In genomic region chr7:5517057-5517456, GRCh38 we compare ENCODE assay signal across 25 cellular contexts. TPM values are rescaled to one million over a fixed set of nuclear protein-coding genes. Genes with fewer than 3 reads are reported as not detected.
DNase-seq lines count a peak whose midpoint lies in the region; ATAC-seq, FAIRE-seq and TF ChIP-seq lines count a peak whose summit lies in the region.
"Had no signal": no experiment of that assay in that cellular context is flagged by ENCODE, and none has a peak within 500 bp of the region (broad histone marks: within the 10 kb centered on the region; RNA-seq: fewer than 3 reads in every experiment).

No MANE protein-coding gene starts in this region.

- CTCF ChIA-PET in K562 (lab: Yijun Ruan, JAX; ENCODE audit: low intra/inter-chr PET ratio), result no interaction called here

- DNase-seq in activated T-cell treated with anti-CD3 and anti-CD28 coated beads, Interleukin-2, amount 50 U/mL, for 24 hours, result no peak
- DNase-seq in activated T-cell treated with anti-CD3 and anti-CD28 coated beads, Interleukin-2, amount 50 U/mL, for 1 hour, result no peak
- DNase-seq in K562 (ENCODE audit: extremely low read depth in 1 of 4, low spot score in 3 of 4), result no peak
- peak; percentile 4 for DNase-seq in osteoblast (ENCODE audit: insufficient read length, low spot score, missing footprints)
- no peak for DNase-seq in Right ventricle myocardium superior
- DNase-seq in iPS-NIHi7 (ENCODE audit: extremely low spot score), result no peak
- DNase-seq: ACHN; AML-193; BE2C; CD4-positive, alpha-beta T cell; CD8-positive, alpha-beta memory T cell; DMS53; DMS79 treated with DMSO at 0.1 percent for 48 hours; GF-D8; H9; HFFc6 had no signal

- no peak for TF ChIP-seq CTCF in K562 (IDR thresholded peaks at IDR 0.05 in 2 of 3, conservative IDR thresholded peaks at IDR 0.05 in 1 of 3; ENCODE audit: insufficient read depth in 2 of 3, low read depth in 1 of 3, low read length in 3 of 3)
- no peak for TF ChIP-seq CTCF in osteoblast (IDR thresholded peaks at IDR 0.05; ENCODE audit: extremely low read depth, low read depth, low read length)

- BruUV-seq in K562 (replicated peaks; lab: Mats Ljungman, UMichigan), result no TSS peak

- peaks cover 18% of the 10 kb centered on the region for H3K4me1 Mint-ChIP-seq in activated T-cell treated with anti-CD3 and anti-CD28 coated beads, Interleukin-2, amount 50 U/mL, for 24 hours (ENCODE audit: low read depth)

- no peak overlapping the region for H3K9ac ChIP-seq in K562 (ENCODE audit: insufficient read depth in 1 of 2, low read depth in 2 of 2, low read length in 2 of 2)
- H3K9ac ChIP-seq: BLaER1 treated with 17β-estradiol and CSF1 and Interleukin-3, amounts not matched to agents 10 nM and 100 nM had no signal

- H3K27me3 Mint-ChIP-seq in activated T-cell treated with anti-CD3 and anti-CD28 coated beads, Interleukin-2, amount 50 U/mL, for 24 hours, result no peaks in the 10 kb centered on the region
- H3K27me3 Mint-ChIP-seq: CD4-positive, alpha-beta T cell; CD8-positive, alpha-beta memory T cell had no signal

- peaks cover 6 to 23% of the 10 kb centered on the region in 2 experiments; a peak in 3 of 5 replicates for H3K4me1 ChIP-seq in K562 (replicated peaks in 1 of 2; ENCODE audit: control insufficient read depth in 2 of 2, insufficient read depth in 2 of 2, low read length in 2 of 2)
- H3K4me1 ChIP-seq in osteoblast (ENCODE audit: insufficient read depth, low read length), result peaks cover 16% of the 10 kb centered on the region
- H3K4me1 ChIP-seq: BE2C had no signal

- H3K27ac Mint-ChIP-seq in activated T-cell treated with anti-CD3 and anti-CD28 coated beads, Interleukin-2, amount 50 U/mL, for 24 hours, result peak overlapping the region; percentile 22
- H3K27ac Mint-ChIP-seq: CD14-positive monocyte; CD4-positive, alpha-beta T cell; GM23338; H9; HFFc6 had no signal

- POLR2A ChIA-PET in K562 (lab: Yijun Ruan, JAX), result interaction anchor here (0.5 kb wide), 2 partner anchors 145 to 327 kb away, joined by 3 read pairs; partner anchors contain the start of gene WIPI2

- H4K20me1 ChIP-seq in K562 (replicated peaks; ENCODE audit: control insufficient read depth, insufficient read depth, low read length) (no peaks in the 10 kb centered on the region), osteoblast (ENCODE audit: insufficient read depth, low read length) (no peaks in the 10 kb centered on the region)

- 53% methylated on average over 4 of the region's 4 CpGs for WGBS in K562 (ENCODE audit: insufficient coverage, low coverage, missing lambda C conversion rate)

- H3K36me3 ChIP-seq in K562 (ENCODE audit: control insufficient read depth, insufficient read depth, low read length) (no peaks in the 10 kb centered on the region), osteoblast (ENCODE audit: insufficient read depth, low read length) (no peaks in the 10 kb centered on the region)
- H3K36me3 ChIP-seq: BE2C; BLaER1 treated with 17β-estradiol and CSF1 and Interleukin-3, amounts not matched to agents 10 nM and 100 nM had no signal

- H2AFZ ChIP-seq in K562 (ENCODE audit: low read depth, low read length), result no peak overlapping the region
- H2AFZ ChIP-seq in osteoblast (ENCODE audit: low read length), result no peak overlapping the region
- H2AFZ ChIP-seq: GM23338 had no signal

- no peak for TF ChIP-seq POLR2A in K562 (conservative IDR thresholded peaks at IDR 0.05)

- H3K4me2 ChIP-seq in K562 (ENCODE audit: insufficient read depth, low read length) (no peak overlapping the region), osteoblast (ENCODE audit: insufficient read depth, low read length) (no peak overlapping the region)
- H3K4me2 ChIP-seq: BLaER1 treated with 17β-estradiol and CSF1 and Interleukin-3, amounts not matched to agents 10 nM and 100 nM; GM23338 had no signal

- ATAC-seq in K562, result no peak
- ATAC-seq in Right ventricle myocardium superior (ENCODE audit: poor library complexity), result no peak
- ATAC-seq in GM21381 (IDR thresholded peaks at IDR 0.05; ENCODE audit: unreplicated experiment), result no peak
- ATAC-seq: GM23338, HCT116 had no signal

- H3K4me3 ChIP-seq in K562, result no peak overlapping the region
- H3K4me3 ChIP-seq in osteoblast (ENCODE audit: insufficient read depth, low read length), result no peak overlapping the region
- H3K4me3 ChIP-seq: BLaER1 treated with 17β-estradiol and CSF1 and Interleukin-3, amounts not matched to agents 10 nM and 100 nM; GM23338 had no signal

- no peak for FAIRE-seq in K562 (lab: Jason Lieb, UNC)
- FAIRE-seq: A204.1, GM12891, GM18507 had no signal

- H3K27ac ChIP-seq in K562 (ENCODE audit: extremely low read depth, low read depth, low read length) (no peak overlapping the region), osteoblast (ENCODE audit: low read depth, low read length) (no peak overlapping the region)
- H3K27ac ChIP-seq: 22Rv1; BLaER1 treated with 17β-estradiol and CSF1 and Interleukin-3, amounts not matched to agents 10 nM and 100 nM had no signal

- in situ Hi-C loops in K562 (cut with MboI), result no loop called here

- TF ChIP-seq RAD21 in K562 (CRISPR knock-in tag; conservative IDR thresholded peaks at IDR 0.05 in 1 of 2, IDR thresholded peaks at IDR 0.05 in 1 of 2), result no peak

- H3K9me3 ChIP-seq in K562 (replicated peaks; ENCODE audit: control insufficient read depth, insufficient read depth, low read depth, low read length) (no peaks in the 10 kb centered on the region), osteoblast (ENCODE audit: low read depth, low read length) (no peaks in the 10 kb centered on the region)
- H3K9me3 ChIP-seq: BE2C; BLaER1 treated with 17β-estradiol and CSF1 and Interleukin-3, amounts not matched to agents 10 nM and 100 nM had no signal

- H3K9me1 ChIP-seq in K562 (ENCODE audit: control insufficient read depth, insufficient read depth, low read length), result no peaks in the 10 kb centered on the region

- intact Hi-C loops in K562 (cut with micrococcal nuclease), result no loop called here
- intact Hi-C loops in Right ventricle myocardium superior (cut with DNase I), result no loop called here

- H3K79me2 ChIP-seq in K562 (ENCODE audit: control insufficient read depth, insufficient read depth, low read length) (peaks cover 16% of the 10 kb centered on the region), osteoblast (ENCODE audit: insufficient read depth, low read length) (peaks cover 15% of the 10 kb centered on the region)

- TF ChIP-seq EP300 in K562 (IDR thresholded peaks at IDR 0.05; ENCODE audit: low read length), result no peak

- no peaks in the 10 kb centered on the region for H3K9me3 Mint-ChIP-seq in activated T-cell treated with anti-CD3 and anti-CD28 coated beads, Interleukin-2, amount 50 U/mL, for 24 hours
- H3K9me3 Mint-ChIP-seq: CD14-positive monocyte; CD4-positive, alpha-beta T cell; CD8-positive, alpha-beta memory T cell had no signal

- H3K4me3 Mint-ChIP-seq in activated T-cell treated with anti-CD3 and anti-CD28 coated beads, Interleukin-2, amount 50 U/mL, for 24 hours, result no peak overlapping the region
- H3K4me3 Mint-ChIP-seq: CD14-positive monocyte, GM23338, H9 had no signal

- peaks cover 10% of the 10 kb centered on the region for H3K36me3 Mint-ChIP-seq in activated T-cell treated with anti-CD3 and anti-CD28 coated beads, Interleukin-2, amount 50 U/mL, for 24 hours (ENCODE audit: low read depth)

- H3K27me3 ChIP-seq in K562 (ENCODE audit: control insufficient read depth in 2 of 2, insufficient read depth in 2 of 2, low read length in 2 of 2), result no peaks in the 10 kb centered on the region
- H3K27me3 ChIP-seq in osteoblast (ENCODE audit: insufficient read depth, low read length), result no peaks in the 10 kb centered on the region
- H3K27me3 ChIP-seq: BE2C; BLaER1 treated with 17β-estradiol and CSF1 and Interleukin-3, amounts not matched to agents 10 nM and 100 nM had no signal

RNA-seq across cellular contexts. Expression of gene FBXL18, which starts 3.4 kb away (rescaled TPM):
- 15.8 and 38.3 TPM in 2 replicates for total RNA-seq in K562 (2011; cell fraction: chromatin; rRNA removed; ENCODE audit: low replicate concordance)
- total RNA-seq in K562 (2011; cell fraction: nucleolus; rRNA removed), result 22.5 and 24.8 TPM in 2 replicates
- 13.9 and 14.8 TPM in 2 replicates for total RNA-seq in K562 (2011; cell fraction: nucleoplasm; rRNA removed)
- total RNA-seq in K562 (2014; rRNA removed) (3.5 and 4.5 TPM in 2 replicates), K562 (2014; rRNA removed; fragmentation: Illumina TruSeq; extraction: Trizol) (1.4 and 1.5 TPM in 2 replicates), K562 (2015; rRNA removed; fragmentation: Illumina TruSeq; extraction: Trizol) (2.6 and 2.7 TPM in 2 replicates), K562 (2021) (13.4 and 14.2 TPM in 2 replicates), osteoblast (8.8 and 9.4 TPM in 2 replicates), Right ventricle myocardium superior (4.9 TPM)
- polyA plus RNA-seq in K562 (2011; rRNA removed) (1.2 and 3.0 TPM in 2 replicates), K562 (2014; fragmentation: Illumina TruSeq; extraction: Trizol) (2.2 and 3.2 TPM in 2 replicates), K562 (2014; fragmentation: Nextera tagmentation; extraction: Ambion mirVana) (under 1 TPM; 0.25 to 0.31 TPM), K562 (2014; rRNA removed) (5.2 and 5.7 TPM in 2 replicates)
- polyA plus RNA-seq in K562 (2011; cell fraction: cytosol; rRNA removed), result 2.0 and 4.8 TPM in 2 replicates
- polyA plus RNA-seq in K562 (2011; cell fraction: nucleus; rRNA removed), result 3.8 and 7.6 TPM in 2 replicates
- polyA plus RNA-seq in K562 (2012), result 5.4 and 6.2 TPM in 2 replicates
- polyA minus RNA-seq in K562 (2011; rRNA and poly(A)+ RNA removed), result 1.7 and 2.2 TPM in 2 replicates
- polyA minus RNA-seq in K562 (2011; cell fraction: cytosol; rRNA and poly(A)+ RNA removed), result 5.8 and 6.3 TPM in 2 replicates
- 5.0 and 6.2 TPM in 2 replicates for polyA minus RNA-seq in K562 (2011; cell fraction: nucleus; rRNA and poly(A)+ RNA removed)

RNA-seq across cellular contexts. Expression of gene ACTB, which starts 13.3 kb away (rescaled TPM):
- total RNA-seq in K562 (2011; cell fraction: chromatin; rRNA removed; ENCODE audit: low replicate concordance), result 442 and 814 TPM in 2 replicates
- total RNA-seq in K562 (2011; cell fraction: nucleolus; rRNA removed), result 822 and 827 TPM in 2 replicates
- 612 and 733 TPM in 2 replicates for total RNA-seq in K562 (2011; cell fraction: nucleoplasm; rRNA removed)
- total RNA-seq in K562 (2014; rRNA removed) (1,050 and 1,578 TPM in 2 replicates), K562 (2014; rRNA removed; fragmentation: Illumina TruSeq; extraction: Trizol) (1,330 and 1,372 TPM in 2 replicates), K562 (2015; rRNA removed; fragmentation: Illumina TruSeq; extraction: Trizol) (1,064 and 1,131 TPM in 2 replicates), K562 (2021) (3,434 and 3,475 TPM in 2 replicates), osteoblast (3,672 and 4,357 TPM in 2 replicates), Right ventricle myocardium superior (689 TPM)
- polyA plus RNA-seq in K562 (2011; rRNA removed) (394 and 1,035 TPM in 2 replicates), K562 (2014; fragmentation: Illumina TruSeq; extraction: Trizol) (3,161 and 3,227 TPM in 2 replicates), K562 (2014; fragmentation: Nextera tagmentation; extraction: Ambion mirVana) (1,000 to 10,000 TPM; 1,484 to 2,232 TPM), K562 (2014; rRNA removed) (1,030 and 1,055 TPM in 2 replicates)
- polyA plus RNA-seq in K562 (2011; cell fraction: cytosol; rRNA removed), result 886 and 917 TPM in 2 replicates
- 1,199 and 1,212 TPM in 2 replicates for polyA plus RNA-seq in K562 (2011; cell fraction: nucleus; rRNA removed)
- polyA plus RNA-seq in K562 (2012), result 3,171 and 3,886 TPM in 2 replicates
- 535 and 828 TPM in 2 replicates for polyA minus RNA-seq in K562 (2011; rRNA and poly(A)+ RNA removed)
- 1,311 and 2,256 TPM in 2 replicates for polyA minus RNA-seq in K562 (2011; cell fraction: cytosol; rRNA and poly(A)+ RNA removed)
- 373 and 553 TPM in 2 replicates for polyA minus RNA-seq in K562 (2011; cell fraction: nucleus; rRNA and poly(A)+ RNA removed)
